ENCODE assay signal across 11 cellular contexts in the genomic region with DNA sequence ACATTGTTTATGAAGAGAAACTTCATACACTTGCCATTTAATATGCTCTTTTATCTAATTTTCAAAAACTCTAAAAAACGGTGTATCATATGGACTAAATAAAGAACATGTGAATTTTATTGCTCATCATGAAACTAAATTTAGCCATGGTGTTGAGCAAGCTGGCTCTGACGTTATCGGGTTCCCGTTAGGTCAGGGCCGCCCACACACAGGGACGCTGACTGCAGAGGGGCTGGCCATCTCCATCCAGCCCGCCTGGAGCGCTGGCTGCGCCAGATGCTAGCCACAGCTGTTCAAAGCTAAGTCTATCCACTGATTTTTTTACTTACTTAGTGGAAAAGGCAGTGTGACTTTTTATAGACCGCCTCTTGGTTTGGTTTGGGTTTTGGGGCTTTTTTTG. TPM values are rescaled to one million over a fixed set of nuclear protein-coding genes. Genes with fewer than 3 reads are reported as not detected.
A peak's percentile ranks its signal among the peaks of the same experiment; 100 is the strongest.
DNase-seq lines count a peak whose midpoint lies in the region; ATAC-seq, FAIRE-seq and TF ChIP-seq lines count a peak whose summit lies in the region.
"Had no signal": no experiment of that assay in that cellular context is flagged by ENCODE, and none has a peak within 500 bp of the region (broad histone marks: within the 10 kb centered on the region; RNA-seq: fewer than 3 reads in every experiment).

No MANE protein-coding gene starts in this region.

- peaks cover 9% of the 10 kb centered on the region for H3K36me3 Mint-ChIP-seq in activated CD4-positive, alpha-beta memory T cell treated with anti-CD3 and anti-CD28 coated beads for 36 hours
- peaks cover 21% of the 10 kb centered on the region for H3K36me3 Mint-ChIP-seq in activated CD4-positive, alpha-beta memory T cell treated with anti-CD3 and anti-CD28 coated beads, Interleukin-2, amount 10 ng/mL, durations not matched to agents 7 days and 5 days (ENCODE audit: low read depth)

- TF ChIP-seq POLR2A in K562 (conservative IDR thresholded peaks at IDR 0.05) (no peak), right lobe of liver (IDR thresholded peaks at IDR 0.05) (no peak), thyroid gland (IDR thresholded peaks at IDR 0.05) (no peak)

- FAIRE-seq in K562 (lab: Jason Lieb, UNC) = peak; percentile 96
- FAIRE-seq: colon had no signal

- no peaks in the 10 kb centered on the region for H3K9me3 ChIP-seq in K562 (replicated peaks; ENCODE audit: control insufficient read depth, insufficient read depth, low read depth, low read length)
- H3K9me3 ChIP-seq in right lobe of liver = no peaks in the 10 kb centered on the region
- no peaks in the 10 kb centered on the region for H3K9me3 ChIP-seq in thyroid gland
- H3K9me3 ChIP-seq: BLaER1 had no signal

- ATAC-seq in K562 (peak; percentile 97), right lobe of liver (peak; percentile 64 to 94 (median 73)), GM21528 (IDR thresholded peaks at IDR 0.05; ENCODE audit: low FRiP score, unreplicated experiment) (no peak)

- DNase-seq in activated CD4-positive, alpha-beta memory T cell treated with anti-CD3 and anti-CD28 coated beads for 36 hours = peak; percentile 61
- DNase-seq in activated CD4-positive, alpha-beta memory T cell treated with anti-CD3 and anti-CD28 coated beads, Interleukin-2, amount 10 ng/mL, durations not matched to agents 7 days and 5 days = no peak
- DNase-seq in K562 (ENCODE audit: extremely low read depth in 1 of 4, low spot score in 3 of 4) (peak; percentile 80 to 89 (median 82)), right lobe of liver (peak in 2 of 3 donors; percentile 67 to 78), thyroid gland (peak; percentile 39 to 43), GM20000 (ENCODE audit: low spot score) (no peak), NCI-H345 treated with DMSO at 0.1 percent for 48 hours (lab: John Stamatoyannopoulos, UW; ENCODE audit: unreplicated experiment) (no peak)
- DNase-seq: H9 had no signal

- H3K27ac Mint-ChIP-seq in activated CD4-positive, alpha-beta memory T cell treated with anti-CD3 and anti-CD28 coated beads for 36 hours = no peak overlapping the region
- no peak overlapping the region for H3K27ac Mint-ChIP-seq in activated CD4-positive, alpha-beta memory T cell treated with anti-CD3 and anti-CD28 coated beads, Interleukin-2, amount 10 ng/mL, durations not matched to agents 7 days and 5 days
- H3K27ac Mint-ChIP-seq: H9 had no signal

- H3K4me2 ChIP-seq in K562 (ENCODE audit: insufficient read depth, low read length) = no peak overlapping the region
- H3K4me2 ChIP-seq: BLaER1 had no signal

- H3K4me3 ChIP-seq in K562 = no peak overlapping the region
- H3K4me3 ChIP-seq in right lobe of liver = no peak overlapping the region
- H3K4me3 ChIP-seq in thyroid gland (replicated peaks in 1 of 3) = no peak overlapping the region
- H3K4me3 ChIP-seq: BLaER1 had no signal

- H3K9me3 Mint-ChIP-seq in activated CD4-positive, alpha-beta memory T cell treated with anti-CD3 and anti-CD28 coated beads for 36 hours = no peaks in the 10 kb centered on the region
- no peaks in the 10 kb centered on the region for H3K9me3 Mint-ChIP-seq in activated CD4-positive, alpha-beta memory T cell treated with anti-CD3 and anti-CD28 coated beads, Interleukin-2, amount 10 ng/mL, durations not matched to agents 7 days and 5 days
- H3K9me3 Mint-ChIP-seq: H9 had no signal

- no peaks in the 10 kb centered on the region for H4K20me1 ChIP-seq in K562 (replicated peaks; ENCODE audit: control insufficient read depth, insufficient read depth, low read length)

- POLR2A ChIA-PET in activated CD4-positive, alpha-beta memory T cell treated with anti-CD3 and anti-CD28 coated beads for 36 hours (lab: Charles Lee) = no interaction called here
- POLR2A ChIA-PET in activated CD4-positive, alpha-beta memory T cell treated with anti-CD3 and anti-CD28 coated beads, Interleukin-2, amount 10 ng/mL, durations not matched to agents 7 days and 5 days (lab: Charles Lee) = no interaction called here
- POLR2A ChIA-PET in K562 (lab: Yijun Ruan, JAX) = interaction anchor here (0.7 to 2.4 kb wide), 4 partner anchors 10 to 38 kb away, joined by 3 to 10 read pairs (median 4); no protein-coding TSS in a partner anchor

- H3K27me3 ChIP-seq in K562 (ENCODE audit: control insufficient read depth in 2 of 2, insufficient read depth in 2 of 2, low read length in 2 of 2) = no peaks in the 10 kb centered on the region
- H3K27me3 ChIP-seq in right lobe of liver = no peaks in the 10 kb centered on the region
- H3K27me3 ChIP-seq in thyroid gland = no peaks in the 10 kb centered on the region
- H3K27me3 ChIP-seq: BLaER1 had no signal

- no peaks in the 10 kb centered on the region for H3K27me3 Mint-ChIP-seq in activated CD4-positive, alpha-beta memory T cell treated with anti-CD3 and anti-CD28 coated beads for 36 hours
- H3K27me3 Mint-ChIP-seq in activated CD4-positive, alpha-beta memory T cell treated with anti-CD3 and anti-CD28 coated beads, Interleukin-2, amount 10 ng/mL, durations not matched to agents 7 days and 5 days = no peaks in the 10 kb centered on the region

- TF ChIP-seq EP300 in K562 (IDR thresholded peaks at IDR 0.05; ENCODE audit: low read length) = peak; percentile 72

- H3K27ac ChIP-seq in K562 (ENCODE audit: extremely low read depth, low read depth, low read length) (peak overlapping the region; percentile 71), right lobe of liver (no peak overlapping the region), thyroid gland (peak overlapping the region in 1 of 3 donors; percentile 43)
- H3K27ac ChIP-seq: BLaER1 had no signal

- 4% methylated on average over 10 of the region's 10 CpGs for WGBS in K562 (ENCODE audit: insufficient coverage, low coverage, missing lambda C conversion rate)
- WGBS in right lobe of liver (ENCODE audit: insufficient coverage, low coverage, low lambda C conversion rate, missing lambda C conversion rate) = 31% methylated on average over 10 of the region's 10 CpGs
- WGBS in thyroid gland, 2 donors = 69 to 72% methylated on average over 10 of the region's 10 CpGs

- TF ChIP-seq CTCF in K562 (IDR thresholded peaks at IDR 0.05 in 2 of 3, conservative IDR thresholded peaks at IDR 0.05 in 1 of 3; ENCODE audit: insufficient read depth in 2 of 3, low read depth in 1 of 3, low read length in 3 of 3) (peak in 1 of 3 experiments; percentile 7; a peak in 1 of 6 replicates), right lobe of liver (IDR thresholded peaks at IDR 0.05) (no peak), thyroid gland (IDR thresholded peaks at IDR 0.05) (no peak), GM20000 (IDR thresholded peaks at IDR 0.05; ENCODE audit: extremely low read depth, missing control alignments) (no peak)

- TF ChIP-seq RAD21 in K562 (CRISPR knock-in tag; conservative IDR thresholded peaks at IDR 0.05 in 1 of 2, IDR thresholded peaks at IDR 0.05 in 1 of 2) = no peak

- H2AFZ ChIP-seq in K562 (ENCODE audit: low read depth, low read length) = no peak overlapping the region

- H3K79me2 ChIP-seq in K562 (ENCODE audit: control insufficient read depth, insufficient read depth, low read length) = no peaks in the 10 kb centered on the region

- intact Hi-C loops in activated CD4-positive, alpha-beta memory T cell treated with anti-CD3 and anti-CD28 coated beads for 36 hours (cut with micrococcal nuclease) = no loop called here
- intact Hi-C loops in K562 (cut with micrococcal nuclease) (no loop called here), right lobe of liver (cut with DNase I) (no loop called here), thyroid gland (cut with DNase I) (no loop called here)

- H3K9ac ChIP-seq in K562 (ENCODE audit: insufficient read depth in 1 of 2, low read depth in 2 of 2, low read length in 2 of 2) = peak overlapping the region in 1 of 2 experiments; percentile 24; a peak in 1 of 4 replicates
- H3K9ac ChIP-seq: BLaER1 had no signal

- BruUV-seq in K562 (replicated peaks; lab: Mats Ljungman, UMichigan) = no TSS peak

- H3K9me1 ChIP-seq in K562 (ENCODE audit: control insufficient read depth, insufficient read depth, low read length) = no peaks in the 10 kb centered on the region

- H3K4me1 ChIP-seq in K562 (replicated peaks in 1 of 2; ENCODE audit: control insufficient read depth in 2 of 2, insufficient read depth in 2 of 2, low read length in 2 of 2) (peaks cover 25 to 34% of the 10 kb centered on the region in 2 experiments; a peak in 4 of 5 replicates), right lobe of liver (no peaks in the 10 kb centered on the region), thyroid gland (peaks cover 0 to 4% of the 10 kb centered on the region in 2 donors)
- H3K4me1 ChIP-seq: BLaER1 had no signal

- H3K4me3 Mint-ChIP-seq in activated CD4-positive, alpha-beta memory T cell treated with anti-CD3 and anti-CD28 coated beads for 36 hours = no peak overlapping the region
- no peak overlapping the region for H3K4me3 Mint-ChIP-seq in activated CD4-positive, alpha-beta memory T cell treated with anti-CD3 and anti-CD28 coated beads, Interleukin-2, amount 10 ng/mL, durations not matched to agents 7 days and 5 days

- CTCF ChIA-PET in activated CD4-positive, alpha-beta memory T cell treated with anti-CD3 and anti-CD28 coated beads for 36 hours (lab: Charles Lee) = interaction anchor here (1.9 kb wide), 1 partner anchor 157 kb away, joined by 6 read pairs; no protein-coding TSS in a partner anchor
- CTCF ChIA-PET in activated CD4-positive, alpha-beta memory T cell treated with anti-CD3 and anti-CD28 coated beads, Interleukin-2, amount 10 ng/mL, durations not matched to agents 7 days and 5 days (lab: Charles Lee) = no interaction called here
- CTCF ChIA-PET in K562 (lab: Yijun Ruan, JAX; ENCODE audit: low intra/inter-chr PET ratio) = no interaction called here

- H3K36me3 ChIP-seq in K562 (ENCODE audit: control insufficient read depth, insufficient read depth, low read length) (peaks cover 29% of the 10 kb centered on the region; the same call in 2 of the 3 replicates), right lobe of liver (peaks cover 0 to 3% (median 0%) of the 10 kb centered on the region in 4 donors), thyroid gland (peaks cover 0 to 3% of the 10 kb centered on the region in 2 donors)

- in situ Hi-C loops in K562 (cut with MboI) = no loop called here

- H3K4me1 Mint-ChIP-seq in activated CD4-positive, alpha-beta memory T cell treated with anti-CD3 and anti-CD28 coated beads for 36 hours (ENCODE audit: low read depth) = no peaks in the 10 kb centered on the region
- H3K4me1 Mint-ChIP-seq in activated CD4-positive, alpha-beta memory T cell treated with anti-CD3 and anti-CD28 coated beads, Interleukin-2, amount 10 ng/mL, durations not matched to agents 7 days and 5 days = no peaks in the 10 kb centered on the region

RNA-seq across cellular contexts. Expression of gene DYNC1H1, which starts 36.5 kb away (rescaled TPM):
- 100 to 1,000 TPM; 242 to 245 TPM for total RNA-seq in activated CD4-positive, alpha-beta memory T cell treated with anti-CD3 and anti-CD28 coated beads for 36 hours
- total RNA-seq in activated CD4-positive, alpha-beta memory T cell treated with anti-CD3 and anti-CD28 coated beads, Interleukin-2, amount 10 ng/mL, durations not matched to agents 7 days and 5 days = 100 to 1,000 TPM; 223 to 241 TPM
- 696 and 788 TPM in 2 replicates for total RNA-seq in K562 (2011; cell fraction: chromatin; rRNA removed; ENCODE audit: low replicate concordance)
- 257 and 323 TPM in 2 replicates for total RNA-seq in K562 (2011; cell fraction: nucleolus; rRNA removed)
- 362 and 396 TPM in 2 replicates for total RNA-seq in K562 (2011; cell fraction: nucleoplasm; rRNA removed)
- 193 and 202 TPM in 2 replicates for total RNA-seq in K562 (2014; rRNA removed)
- 126 and 128 TPM in 2 replicates for total RNA-seq in K562 (2014; rRNA removed; fragmentation: Illumina TruSeq; extraction: Trizol)
- 115 and 120 TPM in 2 replicates for total RNA-seq in K562 (2015; rRNA removed; fragmentation: Illumina TruSeq; extraction: Trizol)
- 320 and 335 TPM in 2 replicates for total RNA-seq in K562 (2021)
- polyA plus RNA-seq in K562 (2011; rRNA removed) = 52.4 and 68.0 TPM in 2 replicates
- polyA plus RNA-seq in K562 (2011; cell fraction: cytosol; rRNA removed) = 95.8 and 115 TPM in 2 replicates
- polyA plus RNA-seq in K562 (2011; cell fraction: nucleus; rRNA removed) = 211 and 277 TPM in 2 replicates
- 149 and 168 TPM in 2 replicates for polyA plus RNA-seq in K562 (2012)
- polyA plus RNA-seq in K562 (2014; fragmentation: Illumina TruSeq; extraction: Trizol) = 144 and 150 TPM in 2 replicates
- 10 to 100 TPM; 31.9 to 35.9 TPM for polyA plus RNA-seq in K562 (2014; fragmentation: Nextera tagmentation; extraction: Ambion mirVana)
- polyA plus RNA-seq in K562 (2014; rRNA removed) = 85.1 and 95.4 TPM in 2 replicates
- polyA minus RNA-seq in K562 (2011; rRNA and poly(A)+ RNA removed) = 267 and 271 TPM in 2 replicates
- polyA minus RNA-seq in K562 (2011; cell fraction: cytosol; rRNA and poly(A)+ RNA removed) = 299 and 452 TPM in 2 replicates
- polyA minus RNA-seq in K562 (2011; cell fraction: nucleus; rRNA and poly(A)+ RNA removed) = 110 and 238 TPM in 2 replicates
- 100 to 1,000 TPM; 116 to 261 (median 161) TPM for total RNA-seq in right lobe of liver
- 100 to 1,000 TPM; 464 to 818 (median 553) TPM for total RNA-seq in thyroid gland

Comparison
In these comparisons a context has a peak if more than half of its experiments do, and no peak if none do; other contexts are left out.
1. DNase-seq: peak in activated CD4-positive, alpha-beta memory T cell treated with anti-CD3 and anti-CD28 coated beads for 36 hours (single experiment), K562 (4 of 4), right lobe of liver (2 of 3) and thyroid gland (2 of 2); none in activated CD4-positive, alpha-beta memory T cell treated with anti-CD3 and anti-CD28 coated beads, Interleukin-2, amount 10 ng/mL, durations not matched to agents 7 days and 5 days (single experiment), GM20000 (single experiment) and NCI-H345 treated with DMSO at 0.1 percent for 48 hours (single experiment).